20 cellular contexts compared by ENCODE assay signal in the genomic region with DNA sequence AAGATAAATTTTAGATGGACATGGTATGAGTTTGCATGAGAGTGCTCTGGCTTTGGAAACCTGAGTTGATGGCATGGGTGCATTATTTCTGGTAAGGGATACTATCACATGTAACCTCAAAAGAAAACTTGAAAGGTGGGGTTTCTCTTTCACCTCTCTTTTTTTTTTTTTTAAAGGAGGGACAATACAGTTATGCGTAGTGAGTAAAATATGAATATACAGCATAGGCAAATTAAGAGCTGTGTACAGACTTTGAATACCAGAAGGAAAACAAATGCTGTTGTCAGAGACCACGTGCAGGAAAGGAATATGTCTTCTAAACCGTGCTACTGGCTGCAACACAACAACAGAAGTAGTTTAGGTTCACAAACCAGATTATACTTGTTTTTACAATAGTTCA.
DNase-seq lines count a peak whose midpoint lies in the region; ATAC-seq and TF ChIP-seq lines count a peak whose summit lies in the region.
"Had no signal": no experiment of that assay in that cellular context is flagged by ENCODE, and none has a peak within 500 bp of the region (broad histone marks: within the 10 kb centered on the region; RNA-seq: fewer than 3 reads in every experiment).

No MANE protein-coding gene starts in this region.

- intact Hi-C loops in mammary epithelial cell (cut with micrococcal nuclease), result no loop called here

- H3K27me3 ChIP-seq in mammary epithelial cell (ENCODE audit: insufficient read depth, low read length), result no peaks in the 10 kb centered on the region
- H3K27me3 ChIP-seq: suprapubic skin, vagina had no signal

- peak overlapping the region; percentile 18 to 48 for H3K4me3 Mint-ChIP-seq in activated T-cell treated with anti-CD3 and anti-CD28 coated beads, Interleukin-2, amount 50 U/mL, for 72 hours
- peak overlapping the region; percentile 53 for H3K4me3 Mint-ChIP-seq in activated T-helper 17 cell treated with anti-CD3 and anti-CD28 coated beads, Interleukin-2, amount 50 U/mL, for 72 hours
- no peak overlapping the region for H3K4me3 Mint-ChIP-seq in stimulated activated memory B cell treated with anti-CD40 and anti-IgM and Interleukin-4, amounts not matched to agents 10 μg/mL and 1 μg/mL and 100 μg/mL, for 72 hours
- H3K4me3 Mint-ChIP-seq: dendritic cell treated with granulocyte-macrophage colony-stimulating factor and Interleukin-4, amounts not matched to agents 40 ng/mL and 50 ng/mL, for 4 days had no signal

- dilution Hi-C loops in mammary epithelial cell (cut with HindIII; ENCODE audit: low sequenced_read_pairs), result no loop called here

- H3K79me2 ChIP-seq in mammary epithelial cell (ENCODE audit: insufficient read depth, low read length), result peaks cover 100% of the 10 kb centered on the region

- H3K4me1 Mint-ChIP-seq in activated T-cell treated with anti-CD3 and anti-CD28 coated beads, Interleukin-2, amount 50 U/mL, for 72 hours (ENCODE audit: low read depth), result peaks cover 82% of the 10 kb centered on the region
- H3K4me1 Mint-ChIP-seq in activated T-helper 17 cell treated with anti-CD3 and anti-CD28 coated beads, Interleukin-2, amount 50 U/mL, for 72 hours, result peaks cover 59% of the 10 kb centered on the region
- H3K4me1 Mint-ChIP-seq in stimulated activated memory B cell treated with anti-CD40 and anti-IgM and Interleukin-4, amounts not matched to agents 10 μg/mL and 1 μg/mL and 100 μg/mL, for 72 hours, result peaks cover 92% of the 10 kb centered on the region

- no peak overlapping the region for H3K4me3 ChIP-seq in mammary epithelial cell (replicated peaks in 1 of 3; ENCODE audit: insufficient read depth in 1 of 3, low read depth in 2 of 3, low read length in 3 of 3)
- H3K4me3 ChIP-seq: suprapubic skin, vagina had no signal

- peak overlapping the region; percentile 55 for H3K27ac Mint-ChIP-seq in activated T-cell treated with anti-CD3 and anti-CD28 coated beads, Interleukin-2, amount 50 U/mL, for 72 hours
- peak overlapping the region; percentile 39 for H3K27ac Mint-ChIP-seq in activated T-helper 17 cell treated with anti-CD3 and anti-CD28 coated beads, Interleukin-2, amount 50 U/mL, for 72 hours
- peak overlapping the region; percentile 93 for H3K27ac Mint-ChIP-seq in stimulated activated memory B cell treated with anti-CD40 and anti-IgM and Interleukin-4, amounts not matched to agents 10 μg/mL and 1 μg/mL and 100 μg/mL, for 72 hours
- H3K27ac Mint-ChIP-seq: dendritic cell treated with granulocyte-macrophage colony-stimulating factor and Interleukin-4, amounts not matched to agents 40 ng/mL and 50 ng/mL, for 4 days; T-cell had no signal

- no peaks in the 10 kb centered on the region for H3K27me3 Mint-ChIP-seq in activated T-cell treated with anti-CD3 and anti-CD28 coated beads, Interleukin-2, amount 50 U/mL, for 72 hours (ENCODE audit: low read depth)
- H3K27me3 Mint-ChIP-seq in activated T-helper 17 cell treated with anti-CD3 and anti-CD28 coated beads, Interleukin-2, amount 50 U/mL, for 72 hours, result no peaks in the 10 kb centered on the region
- H3K27me3 Mint-ChIP-seq in stimulated activated memory B cell treated with anti-CD40 and anti-IgM and Interleukin-4, amounts not matched to agents 10 μg/mL and 1 μg/mL and 100 μg/mL, for 72 hours, result no peaks in the 10 kb centered on the region
- H3K27me3 Mint-ChIP-seq: dendritic cell treated with granulocyte-macrophage colony-stimulating factor and Interleukin-4, amounts not matched to agents 40 ng/mL and 50 ng/mL, for 4 days; T-cell had no signal

- BruUV-seq in mammary epithelial cell (replicated peaks; lab: Mats Ljungman, UMichigan), result no TSS peak

- no peak for DNase-seq in activated T-cell treated with anti-CD3 and anti-CD28 coated beads, Interleukin-2, amount 50 U/mL, for 72 hours
- DNase-seq in activated T-cell treated with anti-CD3 and anti-CD28 coated beads, Interleukin-2, amount 50 U/mL, for 1 hour, result no peak
- DNase-seq in ureter (ENCODE audit: low spot score) (no peak), mammary epithelial cell (no peak)
- DNase-seq: ACHN; kidney; MM.1S; NCI-H748 treated with DMSO at 0.1 percent for 48 hours; retina; SHP77; stimulated activated CD4-positive, alpha-beta T cell treated with anti-CD3 and anti-CD28 coated beads, Interleukin-4, amount 100 ng/mL, for 4 hours; T-cell had no signal

- ATAC-seq in activated T-cell treated with anti-CD3 and anti-CD28 coated beads, Interleukin-2, amount 50 U/mL, for 72 hours (replicated peaks in 1 of 2), result peak; percentile 40 to 58
- ATAC-seq in HG03354 (IDR thresholded peaks at IDR 0.05; ENCODE audit: poor library complexity, severe bottlenecking, unreplicated experiment) (peak; percentile 70), HG02852 (IDR thresholded peaks at IDR 0.05; ENCODE audit: unreplicated experiment) (no peak)
- ATAC-seq in activated T-helper 17 cell treated with anti-CD3 and anti-CD28 coated beads, Interleukin-2, amount 50 U/mL, for 72 hours (replicated peaks), result peak; percentile 32
- ATAC-seq in stimulated activated memory B cell treated with anti-CD40 and anti-IgM and Interleukin-4, amounts not matched to agents 10 μg/mL and 1 μg/mL and 100 μg/mL, for 72 hours, result no peak
- ATAC-seq: T-cell had no signal

- H2AFZ ChIP-seq in mammary epithelial cell (ENCODE audit: low read depth, low read length), result no peak overlapping the region

- H4K20me1 ChIP-seq in mammary epithelial cell (ENCODE audit: insufficient read depth, low read length), result peaks cover 14% of the 10 kb centered on the region

- no peaks in the 10 kb centered on the region for H3K36me3 Mint-ChIP-seq in activated T-cell treated with anti-CD3 and anti-CD28 coated beads, Interleukin-2, amount 50 U/mL, for 72 hours (ENCODE audit: insufficient read depth in 2 of 2)
- no peaks in the 10 kb centered on the region for H3K36me3 Mint-ChIP-seq in activated T-helper 17 cell treated with anti-CD3 and anti-CD28 coated beads, Interleukin-2, amount 50 U/mL, for 72 hours (ENCODE audit: low read depth)
- peaks cover 6% of the 10 kb centered on the region for H3K36me3 Mint-ChIP-seq in stimulated activated memory B cell treated with anti-CD40 and anti-IgM and Interleukin-4, amounts not matched to agents 10 μg/mL and 1 μg/mL and 100 μg/mL, for 72 hours

- no peaks in the 10 kb centered on the region for H3K9me3 ChIP-seq in mammary epithelial cell (replicated peaks; ENCODE audit: insufficient read depth, low read length)
- H3K9me3 ChIP-seq: suprapubic skin, vagina had no signal

- peaks cover 2% of the 10 kb centered on the region for H3K36me3 ChIP-seq in mammary epithelial cell (ENCODE audit: insufficient read depth, low read length)
- H3K36me3 ChIP-seq: suprapubic skin, vagina had no signal

- H3K27ac ChIP-seq in mammary epithelial cell (ENCODE audit: insufficient read depth, low read depth, low read length), result no peak overlapping the region
- H3K27ac ChIP-seq: C4-2B, suprapubic skin, vagina had no signal

- in situ Hi-C loops in mammary epithelial cell (cut with MboI; ENCODE audit: low sequenced_read_pairs in 2 of 2), result no loop called here

- peaks cover 0 to 1% of the 10 kb centered on the region in 2 donors for H3K9me3 Mint-ChIP-seq in activated T-cell treated with anti-CD3 and anti-CD28 coated beads, Interleukin-2, amount 50 U/mL, for 72 hours
- H3K9me3 Mint-ChIP-seq in activated T-helper 17 cell treated with anti-CD3 and anti-CD28 coated beads, Interleukin-2, amount 50 U/mL, for 72 hours, result no peaks in the 10 kb centered on the region
- H3K9me3 Mint-ChIP-seq in stimulated activated memory B cell treated with anti-CD40 and anti-IgM and Interleukin-4, amounts not matched to agents 10 μg/mL and 1 μg/mL and 100 μg/mL, for 72 hours, result no peaks in the 10 kb centered on the region
- H3K9me3 Mint-ChIP-seq: dendritic cell treated with granulocyte-macrophage colony-stimulating factor and Interleukin-4, amounts not matched to agents 40 ng/mL and 50 ng/mL, for 4 days; T-cell had no signal

- CTCF ChIA-PET in mammary epithelial cell (lab: Charles Lee; ENCODE audit: low non-redundant PET), result no interaction called here

- H3K4me2 ChIP-seq in mammary epithelial cell (ENCODE audit: insufficient read depth, low read depth, low read length), result no peak overlapping the region

- no peak for TF ChIP-seq CTCF in mammary epithelial cell (conservative IDR thresholded peaks at IDR 0.05 in 1 of 2, IDR thresholded peaks at IDR 0.05 in 1 of 2; ENCODE audit: extremely low read depth in 1 of 2, insufficient read depth in 1 of 2, low read depth in 1 of 2, low read length in 2 of 2)

- H3K4me1 ChIP-seq in mammary epithelial cell (ENCODE audit: insufficient read depth, low read length), result peaks cover 36% of the 10 kb centered on the region

- no peak overlapping the region for H3K9ac ChIP-seq in mammary epithelial cell (ENCODE audit: insufficient read depth, low read length)

- 97% methylated on average over 3 of the region's 3 CpGs for WGBS in mammary epithelial cell (ENCODE audit: low coverage, missing lambda C conversion rate)

Comparison
In these comparisons a context has a peak if more than half of its experiments do, and no peak if none do; other contexts are left out.
1. ATAC-seq: peak in activated T-cell treated with anti-CD3 and anti-CD28 coated beads, Interleukin-2, amount 50 U/mL, for 72 hours (2 of 2), HG03354 (single experiment) and activated T-helper 17 cell treated with anti-CD3 and anti-CD28 coated beads, Interleukin-2, amount 50 U/mL, for 72 hours (single experiment); none in stimulated activated memory B cell treated with anti-CD40 and anti-IgM and Interleukin-4, amounts not matched to agents 10 μg/mL and 1 μg/mL and 100 μg/mL, for 72 hours (single experiment) and HG02852 (single experiment).
2. H3K27ac Mint-ChIP-seq: peak in every context shown above with its lines; median percentile 93 in stimulated activated memory B cell treated with anti-CD40 and anti-IgM and Interleukin-4, amounts not matched to agents 10 μg/mL and 1 μg/mL and 100 μg/mL, for 72 hours; 55 in activated T-cell treated with anti-CD3 and anti-CD28 coated beads, Interleukin-2, amount 50 U/mL, for 72 hours; 39 in activated T-helper 17 cell treated with anti-CD3 and anti-CD28 coated beads, Interleukin-2, amount 50 U/mL, for 72 hours.